Comparison of ENCODE assay signal across 10 cellular contexts in genomic region chr5:14281746-14282181, GRCh38.
DNase-seq lines count a peak whose midpoint lies in the region; ATAC-seq and TF ChIP-seq lines count a peak whose summit lies in the region.
"Had no signal": no experiment of that assay in that cellular context is flagged by ENCODE, and none has a peak within 500 bp of the region (broad histone marks: within the 10 kb centered on the region; RNA-seq: fewer than 3 reads in every experiment).

No MANE protein-coding gene starts in this region.

- ATAC-seq in GM18867 (IDR thresholded peaks at IDR 0.05; ENCODE audit: unreplicated experiment) (peak; percentile 55), GM21381 (IDR thresholded peaks at IDR 0.05; ENCODE audit: unreplicated experiment) (peak; percentile 85), HG03196 (IDR thresholded peaks at IDR 0.05; ENCODE audit: unreplicated experiment) (peak; percentile 48)
- ATAC-seq: left lobe of liver had no signal

- H3K4me3 ChIP-seq in fibroblast of villous mesenchyme (ENCODE audit: low read depth, low read length): no peak overlapping the region

- peak; percentile 48 for DNase-seq in fibroblast of villous mesenchyme (ENCODE audit: low read depth)
- no peak for DNase-seq in middle frontal gyrus (ENCODE audit: extremely low spot score, low spot score)
- DNase-seq in ureter (ENCODE audit: low spot score): no peak
- DNase-seq in activated CD4-positive, CD25-positive, alpha-beta regulatory T cell treated with anti-CD3 and anti-CD28 coated beads, Interleukin-2, amount 50 U/mL, for 72 hours: no peak
- DNase-seq: NCI-H1092, T1000 had no signal

- no peak for TF ChIP-seq CTCF in fibroblast of villous mesenchyme (IDR thresholded peaks at IDR 0.05; ENCODE audit: insufficient read depth, low read depth, low read length)
